19 cellular contexts compared by ENCODE assay signal in the genomic region with DNA sequence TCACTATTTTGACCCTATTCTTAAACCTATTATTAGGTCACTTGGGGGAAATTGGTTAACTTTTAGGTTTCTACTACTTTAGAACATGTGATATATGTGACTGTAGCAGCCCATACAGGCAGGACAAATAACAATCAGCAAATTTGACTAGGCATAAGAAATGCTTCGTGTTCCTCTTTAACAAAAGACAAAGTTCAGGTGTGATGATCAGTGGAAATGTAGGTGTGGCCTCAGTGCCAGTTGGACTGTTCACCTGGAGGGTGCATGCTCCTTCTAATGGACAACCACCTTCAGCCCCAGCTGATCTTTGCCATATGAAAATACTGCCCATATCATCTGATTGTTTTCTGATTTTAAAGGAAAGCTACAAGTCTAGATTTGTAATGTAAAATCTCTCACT.
"Had no signal": no experiment of that assay in that cellular context is flagged by ENCODE, and none has a peak within 500 bp of the region (broad histone marks: within the 10 kb centered on the region; RNA-seq: fewer than 3 reads in every experiment).

No MANE protein-coding gene starts in this region.

- H3K4me3 ChIP-seq: esophagus squamous epithelium, gastroesophageal sphincter, ovary, right atrium auricular region, sigmoid colon, skin epidermis, uterus had no signal

- H3K27me3 Mint-ChIP-seq: dendritic cell treated with granulocyte-macrophage colony-stimulating factor and Interleukin-4, amounts not matched to agents 40 ng/mL and 50 ng/mL, for 4 days; type B pancreatic cell had no signal

- H3K27me3 ChIP-seq: esophagus squamous epithelium, gastroesophageal sphincter, ovary, right atrium auricular region, sigmoid colon, uterus had no signal

- H3K36me3 ChIP-seq: ovary, right atrium auricular region, uterus had no signal

- H3K9me3 ChIP-seq: esophagus squamous epithelium, gastroesophageal sphincter, ovary, right atrium auricular region, sigmoid colon, uterus had no signal

- H3K27ac ChIP-seq: esophagus squamous epithelium, gastroesophageal sphincter, ovary, right atrium auricular region, sigmoid colon, skin epidermis, uterus had no signal

- ATAC-seq: gastroesophageal sphincter, natural killer cell had no signal

- DNase-seq: esophagus squamous epithelium; foreskin fibroblast; glutamatergic neuron; immature natural killer cell; mammary epithelial cell; natural killer cell; ovary; sigmoid colon; stimulated activated CD4-positive, alpha-beta T cell treated with anti-CD3 and anti-CD28 coated beads, Interleukin-12 subunit alpha, Interleukin-12 subunit beta, amount 100 ng/mL, for 4 hours; stimulated activated naive CD4-positive, alpha-beta T cell treated with Interleukin-2 at 50 U/mL for 16 hours; uterus had no signal

- FAIRE-seq: colon, keratinocyte had no signal

- H3K27ac Mint-ChIP-seq: dendritic cell treated with granulocyte-macrophage colony-stimulating factor and Interleukin-4, amounts not matched to agents 40 ng/mL and 50 ng/mL, for 4 days; immature natural killer cell; natural killer cell; type B pancreatic cell had no signal

- H3K4me3 Mint-ChIP-seq: dendritic cell treated with granulocyte-macrophage colony-stimulating factor and Interleukin-4, amounts not matched to agents 40 ng/mL and 50 ng/mL, for 4 days; immature natural killer cell; natural killer cell; neural crest cell; type B pancreatic cell had no signal

- H3K4me1 ChIP-seq: uterus had no signal

- H3K9me3 Mint-ChIP-seq: dendritic cell treated with granulocyte-macrophage colony-stimulating factor and Interleukin-4, amounts not matched to agents 40 ng/mL and 50 ng/mL, for 4 days; immature natural killer cell; natural killer cell; neural crest cell; type B pancreatic cell had no signal
